In genomic region chr20:23407770-23408467, GRCh38 we compare ENCODE assay signal across 12 cellular contexts. TPM values are rescaled to one million over a fixed set of nuclear protein-coding genes. Genes with fewer than 3 reads are reported as not detected.
DNase-seq lines count a peak whose midpoint lies in the region; ATAC-seq and TF ChIP-seq lines count a peak whose summit lies in the region.
"Had no signal": no experiment of that assay in that cellular context is flagged by ENCODE, and none has a peak within 500 bp of the region (broad histone marks: within the 10 kb centered on the region; RNA-seq: fewer than 3 reads in every experiment).

No MANE protein-coding gene starts in this region.

- ATAC-seq in HG02610 (IDR thresholded peaks at IDR 0.05; ENCODE audit: unreplicated experiment) (peak; percentile 57), T-helper 17 cell (peak; percentile 99), Right ventricle myocardium inferior (no peak), foreskin keratinocyte (no peak)
- ATAC-seq in stimulated activated naive CD8-positive, alpha-beta T cell treated with anti-CD3 and anti-CD28 coated beads, Interleukin-15, amount 100 ng/mL, for 72 hours: peak; percentile 99
- ATAC-seq: left cardiac atrium had no signal

- no peak overlapping the region for H3K27ac Mint-ChIP-seq in activated naive CD4-positive, alpha-beta T cell treated with anti-CD3 and anti-CD28 coated beads for 36 hours
- H3K27ac Mint-ChIP-seq in T-helper 17 cell: peak overlapping the region; percentile 87
- H3K27ac Mint-ChIP-seq in stimulated activated naive CD8-positive, alpha-beta T cell treated with anti-CD3 and anti-CD28 coated beads, Interleukin-15, amount 100 ng/mL, for 72 hours: peak overlapping the region in 1 of 2 donors; percentile 42

- TF ChIP-seq CTCF in foreskin keratinocyte (conservative IDR thresholded peaks at IDR 0.05): no peak

- DNase-seq in activated naive CD4-positive, alpha-beta T cell treated with anti-CD3 and anti-CD28 coated beads for 36 hours: peak; percentile 32
- DNase-seq in activated naive CD4-positive, alpha-beta T cell treated with anti-CD3 and anti-CD28 coated beads, Interleukin-2, amount 50 U/mL, for 16 hours: no peak
- DNase-seq in T-helper 17 cell: peak in 1 of 3 donors; percentile 4
- DNase-seq in stimulated activated naive CD8-positive, alpha-beta T cell treated with anti-CD3 and anti-CD28 coated beads, Interleukin-15, amount 100 ng/mL, for 72 hours: peak; percentile 23 to 41
- no peak for DNase-seq in Right ventricle myocardium inferior (ENCODE audit: missing footprints)
- no peak for DNase-seq in HT-29 (ENCODE audit: low spot score)
- DNase-seq in foreskin keratinocyte: no peak
- DNase-seq: erythroblast, IMR-90, left cardiac atrium, NCI-H69 had no signal

- H3K4me3 Mint-ChIP-seq in activated naive CD4-positive, alpha-beta T cell treated with anti-CD3 and anti-CD28 coated beads for 36 hours: no peak overlapping the region
- H3K4me3 Mint-ChIP-seq in T-helper 17 cell: no peak overlapping the region
- peak overlapping the region; percentile 46 to 55 for H3K4me3 Mint-ChIP-seq in stimulated activated naive CD8-positive, alpha-beta T cell treated with anti-CD3 and anti-CD28 coated beads, Interleukin-15, amount 100 ng/mL, for 72 hours

- H3K9me3 ChIP-seq in T-helper 17 cell (ENCODE audit: control insufficient read depth, low read length, poor library complexity, severe bottlenecking): no peaks in the 10 kb centered on the region

- H3K9me3 Mint-ChIP-seq in activated naive CD4-positive, alpha-beta T cell treated with anti-CD3 and anti-CD28 coated beads for 36 hours: no peaks in the 10 kb centered on the region
- H3K9me3 Mint-ChIP-seq in stimulated activated naive CD8-positive, alpha-beta T cell treated with anti-CD3 and anti-CD28 coated beads, Interleukin-15, amount 100 ng/mL, for 72 hours: no peaks in the 10 kb centered on the region

- intact Hi-C loops in activated naive CD4-positive, alpha-beta T cell treated with anti-CD3 and anti-CD28 coated beads for 36 hours (cut with micrococcal nuclease): loop anchor here (2.0 kb wide), 1 partner anchor 49 kb away; no protein-coding TSS in a partner anchor
- intact Hi-C loops in Right ventricle myocardium inferior (cut with DNase I): no loop called here

- H3K27me3 Mint-ChIP-seq in activated naive CD4-positive, alpha-beta T cell treated with anti-CD3 and anti-CD28 coated beads for 36 hours (ENCODE audit: low read depth): no peaks in the 10 kb centered on the region
- no peaks in the 10 kb centered on the region for H3K27me3 Mint-ChIP-seq in T-helper 17 cell
- no peaks in the 10 kb centered on the region for H3K27me3 Mint-ChIP-seq in stimulated activated naive CD8-positive, alpha-beta T cell treated with anti-CD3 and anti-CD28 coated beads, Interleukin-15, amount 100 ng/mL, for 72 hours

- no peaks in the 10 kb centered on the region for H3K36me3 Mint-ChIP-seq in activated naive CD4-positive, alpha-beta T cell treated with anti-CD3 and anti-CD28 coated beads for 36 hours (ENCODE audit: low read depth)
- no peaks in the 10 kb centered on the region for H3K36me3 Mint-ChIP-seq in T-helper 17 cell (ENCODE audit: low read depth)

- H3K4me1 ChIP-seq in foreskin keratinocyte: peaks cover 7% of the 10 kb centered on the region

- CTCF ChIA-PET in activated naive CD4-positive, alpha-beta T cell treated with anti-CD3 and anti-CD28 coated beads for 36 hours (lab: Charles Lee): no interaction called here

- H3K27ac ChIP-seq in foreskin keratinocyte: no peak overlapping the region

- peaks cover 26% of the 10 kb centered on the region for H3K4me1 Mint-ChIP-seq in activated naive CD4-positive, alpha-beta T cell treated with anti-CD3 and anti-CD28 coated beads for 36 hours (ENCODE audit: low read depth)
- H3K4me1 Mint-ChIP-seq in T-helper 17 cell: peaks cover 32% of the 10 kb centered on the region
- peaks cover 65% of the 10 kb centered on the region for H3K4me1 Mint-ChIP-seq in stimulated activated naive CD8-positive, alpha-beta T cell treated with anti-CD3 and anti-CD28 coated beads, Interleukin-15, amount 100 ng/mL, for 72 hours

- H3K27me3 ChIP-seq in foreskin keratinocyte: no peaks in the 10 kb centered on the region

RNA-seq across cellular contexts. Expression of gene NAPB, which starts 13.4 kb away (rescaled TPM):
- 1 to 10 TPM; 5.4 to 7.6 TPM for total RNA-seq in activated naive CD4-positive, alpha-beta T cell treated with anti-CD3 and anti-CD28 coated beads for 36 hours
- total RNA-seq in T-helper 17 cell (10 to 100 TPM in 1 of 2 donors, 1 to 10 TPM in 1; 8.5 to 12.3 TPM), Right ventricle myocardium inferior (4.7 TPM), foreskin keratinocyte (4.9 and 5.4 TPM in 2 replicates)
- 5.7 and 6.4 TPM in 2 replicates for total RNA-seq in HT-29 (2014; rRNA removed; shearing (Covaris generic))
- polyA plus RNA-seq in foreskin keratinocyte: 1.3 and 2.3 TPM in 2 replicates

RNA-seq across cellular contexts. Expression of gene CSTL1, which starts 31.6 kb away (rescaled TPM):
- total RNA-seq in activated naive CD4-positive, alpha-beta T cell treated with anti-CD3 and anti-CD28 coated beads for 36 hours: not detected
- total RNA-seq in T-helper 17 cell: not detected
- total RNA-seq in Right ventricle myocardium inferior: not detected
- not detected in 2 replicates for total RNA-seq in HT-29 (2014; rRNA removed; shearing (Covaris generic))
- not detected in 2 replicates for total RNA-seq in foreskin keratinocyte
- polyA plus RNA-seq in foreskin keratinocyte: not detected in 2 replicates
- total RNA-seq: IMR-90, left cardiac atrium had no signal
- polyA plus RNA-seq: IMR-90 had no signal

RNA-seq across cellular contexts. Expression of gene CST11, which starts 44.8 kb away (rescaled TPM):
- total RNA-seq in activated naive CD4-positive, alpha-beta T cell treated with anti-CD3 and anti-CD28 coated beads for 36 hours: not detected
- total RNA-seq in T-helper 17 cell: not detected
- total RNA-seq in Right ventricle myocardium inferior: not detected
- total RNA-seq in HT-29 (2014; rRNA removed; shearing (Covaris generic)): not detected in 2 replicates
- total RNA-seq in foreskin keratinocyte: not detected in 2 replicates
- not detected in 2 replicates for polyA plus RNA-seq in foreskin keratinocyte
- total RNA-seq: IMR-90, left cardiac atrium had no signal
- polyA plus RNA-seq: IMR-90 had no signal

RNA-seq across cellular contexts. Expression of gene GZF1, which starts 45.9 kb away (rescaled TPM):
- 1 to 10 TPM; 2.9 to 3.3 TPM for total RNA-seq in activated naive CD4-positive, alpha-beta T cell treated with anti-CD3 and anti-CD28 coated beads for 36 hours
- total RNA-seq in T-helper 17 cell (10 to 100 TPM; 27.7 to 28.5 TPM), Right ventricle myocardium inferior (20.6 TPM), foreskin keratinocyte (8.5 and 9.5 TPM in 2 replicates)
- 11.2 and 25.2 TPM in 2 replicates for total RNA-seq in HT-29 (2014; rRNA removed; shearing (Covaris generic))
- polyA plus RNA-seq in foreskin keratinocyte: 3.1 and 3.5 TPM in 2 replicates

RNA-seq across cellular contexts. Expression of gene NXT1, which starts 57.3 kb away (rescaled TPM):
- total RNA-seq in activated naive CD4-positive, alpha-beta T cell treated with anti-CD3 and anti-CD28 coated beads for 36 hours: 10 to 100 TPM; 31.9 to 36.9 TPM
- 10 to 100 TPM; 77.5 to 77.6 TPM for total RNA-seq in T-helper 17 cell
- 6.5 TPM for total RNA-seq in Right ventricle myocardium inferior
- total RNA-seq in HT-29 (2014; rRNA removed; shearing (Covaris generic)): 70.6 and 101 TPM in 2 replicates
- 41.5 and 47.4 TPM in 2 replicates for total RNA-seq in foreskin keratinocyte
- 52.2 and 58.5 TPM in 2 replicates for polyA plus RNA-seq in foreskin keratinocyte

Comparison
In these comparisons a context has a peak if more than half of its experiments do, and no peak if none do; other contexts are left out.
1. DNase-seq: peak in activated naive CD4-positive, alpha-beta T cell treated with anti-CD3 and anti-CD28 coated beads for 36 hours (single experiment) and stimulated activated naive CD8-positive, alpha-beta T cell treated with anti-CD3 and anti-CD28 coated beads, Interleukin-15, amount 100 ng/mL, for 72 hours (2 of 2); none in activated naive CD4-positive, alpha-beta T cell treated with anti-CD3 and anti-CD28 coated beads, Interleukin-2, amount 50 U/mL, for 16 hours (single experiment), Right ventricle myocardium inferior (single experiment), HT-29 (single experiment) and foreskin keratinocyte (0 of 2).
2. H3K4me3 Mint-ChIP-seq: peak in stimulated activated naive CD8-positive, alpha-beta T cell treated with anti-CD3 and anti-CD28 coated beads, Interleukin-15, amount 100 ng/mL, for 72 hours (2 of 2); none in activated naive CD4-positive, alpha-beta T cell treated with anti-CD3 and anti-CD28 coated beads for 36 hours (single experiment) and T-helper 17 cell (single experiment).
3. ATAC-seq: peak in HG02610 (single experiment), T-helper 17 cell (single experiment) and stimulated activated naive CD8-positive, alpha-beta T cell treated with anti-CD3 and anti-CD28 coated beads, Interleukin-15, amount 100 ng/mL, for 72 hours (single experiment); none in Right ventricle myocardium inferior (single experiment) and foreskin keratinocyte (single experiment).